Comparison of ENCODE assay signal across 8 cellular contexts in genomic region chr1:121021716-121022115, GRCh38.
DNase-seq lines count a peak whose midpoint lies in the region; ATAC-seq and TF ChIP-seq lines count a peak whose summit lies in the region.
"Not testable (repeated sequence)": the region's sequence is repeated elsewhere in the genome, so short reads cannot be mapped to it uniquely, and the experiment has no call there.

No MANE protein-coding gene starts in this region.

- not testable (repeated sequence) for H3K4me3 ChIP-seq in PC-3 (ENCODE audit: low read length); hepatocyte
- peak overlapping the region; percentile 47 for H3K4me3 ChIP-seq in WERI-Rb-1 (ENCODE audit: low read depth, low read length)
- H3K4me3 ChIP-seq in neural progenitor cell, result peak overlapping the region; percentile 58
- peak overlapping the region; percentile 28 for H3K4me3 ChIP-seq in smooth muscle cell

- H3K9ac ChIP-seq in PC-3 (ENCODE audit: low read length); neural progenitor cell; smooth muscle cell (ENCODE audit: low read depth): not testable (repeated sequence)

- not testable (repeated sequence) for H3K27ac Mint-ChIP-seq in Calu3 (ENCODE audit: unreplicated experiment); neural progenitor cell

- H3K27me3 Mint-ChIP-seq in Calu3 (ENCODE audit: unreplicated experiment); neural progenitor cell (ENCODE audit: insufficient read depth, low read depth): not testable (repeated sequence)

- not testable (repeated sequence) for H3K9me3 Mint-ChIP-seq in Calu3 (ENCODE audit: low read depth, unreplicated experiment); neural progenitor cell

- 40% methylated on average over 6 of the region's 6 CpGs for WGBS in hepatocyte (ENCODE audit: low lambda C conversion rate, missing lambda C conversion rate)
- 41% methylated on average over 6 of the region's 6 CpGs for WGBS in smooth muscle cell (ENCODE audit: low lambda C conversion rate)

- peak; percentile 0 for DNase-seq in Calu3
- DNase-seq in HT-29 (ENCODE audit: low spot score), result peak; percentile 40
- not testable (repeated sequence) for DNase-seq in PC-3; WERI-Rb-1; hepatocyte (ENCODE audit: low spot score); left colon; neural progenitor cell (ENCODE audit: low spot score); smooth muscle cell (lab: John Stamatoyannopoulos, UW; ENCODE audit: unreplicated experiment)

- H4K20me1 ChIP-seq in PC-3 (ENCODE audit: low read length); hepatocyte (ENCODE audit: insufficient read depth, poor library complexity, severe bottlenecking); neural progenitor cell (ENCODE audit: low read depth); smooth muscle cell (ENCODE audit: low read depth): not testable (repeated sequence)

- H2AFZ ChIP-seq in PC-3 (ENCODE audit: low read length); hepatocyte: not testable (repeated sequence)
- H2AFZ ChIP-seq in neural progenitor cell (replicated peaks) (peak overlapping the region; percentile 85), smooth muscle cell (ENCODE audit: low read depth) (peak overlapping the region; percentile 66)

- POLR2A ChIA-PET in PC-3 (lab: Charles Lee; ENCODE audit: unreplicated experiment), result not testable (repeated sequence)

- not testable (repeated sequence) for H3K4me1 Mint-ChIP-seq in Calu3 (ENCODE audit: low read depth, unreplicated experiment); neural progenitor cell

- H3K4me1 ChIP-seq in PC-3 (ENCODE audit: insufficient read depth, low read length); hepatocyte (ENCODE audit: insufficient read depth); neural progenitor cell; smooth muscle cell (ENCODE audit: low read depth): not testable (repeated sequence)

- intact Hi-C loops in Calu3 (cut with micrococcal nuclease; ENCODE audit: unreplicated experiment); PC-3 (cut with micrococcal nuclease); left colon (cut with DNase I, micrococcal nuclease): not testable (repeated sequence)

- not testable (repeated sequence) for H3K27ac ChIP-seq in PC-3 (ENCODE audit: low read length); WERI-Rb-1; neural progenitor cell; smooth muscle cell (ENCODE audit: low read depth)
- peak overlapping the region; percentile 31 for H3K27ac ChIP-seq in hepatocyte

- H3K4me3 Mint-ChIP-seq in Calu3 (ENCODE audit: low read depth, unreplicated experiment); neural progenitor cell: not testable (repeated sequence)

- not testable (repeated sequence) for H3K36me3 ChIP-seq in PC-3 (ENCODE audit: low read depth, low read length); WERI-Rb-1; hepatocyte (replicated peaks; ENCODE audit: insufficient read depth, low read depth); neural progenitor cell; smooth muscle cell (ENCODE audit: low read depth)

- BruUV-seq in Calu3 (replicated peaks; lab: Mats Ljungman, UMichigan); PC-3 (replicated peaks; lab: Mats Ljungman, UMichigan): not testable (repeated sequence)

- H3K79me2 ChIP-seq in PC-3 (ENCODE audit: low read length); hepatocyte; neural progenitor cell (ENCODE audit: low read depth); smooth muscle cell (ENCODE audit: low read depth): not testable (repeated sequence)

- not testable (repeated sequence) for H3K27me3 ChIP-seq in PC-3 (ENCODE audit: low read length); WERI-Rb-1 (ENCODE audit: insufficient read depth, low read depth, severe bottlenecking); hepatocyte; neural progenitor cell; smooth muscle cell (ENCODE audit: low read depth)

- not testable (repeated sequence) for H3K9me3 ChIP-seq in PC-3 (ENCODE audit: low read length); WERI-Rb-1 (ENCODE audit: severe bottlenecking); hepatocyte (ENCODE audit: low read depth); neural progenitor cell (ENCODE audit: low read depth); smooth muscle cell (replicated peaks; ENCODE audit: low read depth)

- ATAC-seq in PC-3 (0 out of 2 replicates have a peak, but pooled peaks have one; percentile 15), left colon (peak; percentile 40)

- not testable (repeated sequence) for H3F3A ChIP-seq in PC-3 (ENCODE audit: low read length, unreplicated experiment); neural progenitor cell (ENCODE audit: low read depth); smooth muscle cell (ENCODE audit: low read depth)

- TF ChIP-seq CTCF in Calu3 (IDR thresholded peaks at IDR 0.05; ENCODE audit: unreplicated experiment); PC-3 (conservative IDR thresholded peaks at IDR 0.05; ENCODE audit: low read depth, low read length); WERI-Rb-1 (IDR thresholded peaks at IDR 0.05; ENCODE audit: low read depth, low read length); hepatocyte (IDR thresholded peaks at IDR 0.05; ENCODE audit: poor library complexity); neural progenitor cell (IDR thresholded peaks at IDR 0.05); smooth muscle cell (IDR thresholded peaks at IDR 0.05; ENCODE audit: borderline replicate concordance, insufficient read depth, poor library complexity, severe bottlenecking): not testable (repeated sequence)

- not testable (repeated sequence) for H3K9me2 ChIP-seq in PC-3 (replicated peaks; ENCODE audit: low read length); hepatocyte (replicated peaks; ENCODE audit: insufficient read depth)

- not testable (repeated sequence) for H3K36me3 Mint-ChIP-seq in Calu3 (ENCODE audit: insufficient read depth, unreplicated experiment); neural progenitor cell

- CTCF ChIA-PET in Calu3 (lab: Charles Lee); PC-3 (lab: Charles Lee): not testable (repeated sequence)

- not testable (repeated sequence) for H3K4me2 ChIP-seq in PC-3 (ENCODE audit: low read length)
- peak overlapping the region; percentile 63 for H3K4me2 ChIP-seq in hepatocyte
- peak overlapping the region; percentile 57 for H3K4me2 ChIP-seq in neural progenitor cell
- peak overlapping the region; percentile 69 for H3K4me2 ChIP-seq in smooth muscle cell
